9 cellular contexts compared by ENCODE assay signal in genomic region chr12:116384629-116385485, GRCh38.
A peak's percentile ranks its signal among the peaks of the same experiment; 100 is the strongest.
DNase-seq lines count a peak whose midpoint lies in the region; ATAC-seq and TF ChIP-seq lines count a peak whose summit lies in the region.
"Had no signal": no experiment of that assay in that cellular context is flagged by ENCODE, and none has a peak within 500 bp of the region (broad histone marks: within the 10 kb centered on the region; RNA-seq: fewer than 3 reads in every experiment).

No MANE protein-coding gene starts in this region.

- POLR2A ChIA-PET in SK-N-SH (lab: Yijun Ruan, JAX) (no interaction called here), HEK293T (lab: Yijun Ruan, JAX) (no interaction called here)

- 67% methylated on average over 6 of the region's 7 CpGs for WGBS in SK-N-SH (ENCODE audit: low lambda C conversion rate)

- H3K27me3 ChIP-seq in SK-N-SH (ENCODE audit: insufficient read depth): no peaks in the 10 kb centered on the region
- H3K27me3 ChIP-seq in thoracic aorta (replicated peaks; ENCODE audit: insufficient read depth): no peaks in the 10 kb centered on the region

- H3K4me2 ChIP-seq in SK-N-SH: peak overlapping the region; percentile 68

- H3F3A ChIP-seq in SK-N-SH (replicated peaks; ENCODE audit: insufficient read depth): peaks cover 62% of the 10 kb centered on the region

- H3K36me3 ChIP-seq in SK-N-SH (replicated peaks in 1 of 2; ENCODE audit: control insufficient read depth in 1 of 2, insufficient read depth in 2 of 2, low read length in 1 of 2) (peaks cover 0 to 18% of the 10 kb centered on the region in 2 experiments), thoracic aorta (no peaks in the 10 kb centered on the region)
- H3K36me3 ChIP-seq: heart left ventricle had no signal

- peak overlapping the region; percentile 75; the same call in 1 of the 2 replicates for H3K9ac ChIP-seq in SK-N-SH

- H3K4me3 ChIP-seq in SK-N-SH (ENCODE audit: low read depth in 2 of 2, low read length in 1 of 2): peak overlapping the region in 1 of 2 experiments; percentile 15; a peak in 1 of 4 replicates
- H3K4me3 ChIP-seq in choroid plexus epithelial cell (ENCODE audit: low read depth, low read length): no peak overlapping the region
- H3K4me3 ChIP-seq in thoracic aorta: no peak overlapping the region
- H3K4me3 ChIP-seq: heart left ventricle had no signal

- H3K9me3 ChIP-seq in SK-N-SH: no peaks in the 10 kb centered on the region
- H3K9me3 ChIP-seq in thoracic aorta: no peaks in the 10 kb centered on the region
- H3K9me3 ChIP-seq: heart left ventricle had no signal

- no peaks in the 10 kb centered on the region for H4K20me1 ChIP-seq in SK-N-SH (ENCODE audit: insufficient read depth)

- DNase-seq in SK-N-SH: no peak
- DNase-seq in NCI-H510A treated with DMSO at 0.1 percent for 48 hours (lab: John Stamatoyannopoulos, UW): peak; percentile 85
- peak; percentile 43 for DNase-seq in choroid plexus epithelial cell (ENCODE audit: low read depth)
- DNase-seq in thoracic aorta (ENCODE audit: low spot score): no peak
- DNase-seq in C1 segment of cervical spinal cord (lab: John Stamatoyannopoulos, UW): no peak
- no peak for DNase-seq in HEK293T (ENCODE audit: extremely low spot score)

- H2AFZ ChIP-seq in SK-N-SH (ENCODE audit: low read depth): no peak overlapping the region

- no peak for TF ChIP-seq EP300 in SK-N-SH (IDR thresholded peaks at IDR 0.05; ENCODE audit: borderline replicate concordance in 1 of 2, low read depth in 1 of 2, low read length in 1 of 2)

- H3K4me1 ChIP-seq in SK-N-SH (ENCODE audit: control insufficient read depth in 1 of 2, insufficient read depth in 2 of 2, low read depth in 1 of 2, low read length in 1 of 2) (peaks cover 0 to 36% of the 10 kb centered on the region in 2 experiments; a peak in 3 of 4 replicates), thoracic aorta (ENCODE audit: control insufficient read depth in 1 of 2, low read depth in 2 of 2) (peaks cover 25 to 54% of the 10 kb centered on the region in 2 donors)

- no peaks in the 10 kb centered on the region for H3K9me2 ChIP-seq in SK-N-SH

- peaks cover 39% of the 10 kb centered on the region for H3K79me2 ChIP-seq in SK-N-SH (ENCODE audit: insufficient read depth)

- peak overlapping the region in 1 of 2 experiments; percentile 99; a peak in 2 of 4 replicates for H3K27ac ChIP-seq in SK-N-SH (ENCODE audit: low read depth in 2 of 2, low read length in 1 of 2)
- no peak overlapping the region for H3K27ac ChIP-seq in thoracic aorta
- H3K27ac ChIP-seq: heart left ventricle had no signal

- CTCF ChIA-PET in SK-N-SH (lab: Yijun Ruan, JAX) (interaction anchor here (1.3 kb wide), 1 partner anchor 109 kb away, joined by 4 read pairs; no protein-coding TSS in a partner anchor), HEK293T (lab: Yijun Ruan, JAX) (no interaction called here)

- no peak for TF ChIP-seq RAD21 in SK-N-SH (IDR thresholded peaks at IDR 0.05; ENCODE audit: low read length)

- ATAC-seq in SK-N-SH treated with all-trans-retinoic acid at 6 μM for 48 hours (no peak), thoracic aorta (ENCODE audit: insufficient number of reproducible peaks, low FRiP score, low read depth) (peak; percentile 13), GM19023 (IDR thresholded peaks at IDR 0.05; ENCODE audit: unreplicated experiment) (no peak)

- TF ChIP-seq CTCF in SK-N-SH (IDR thresholded peaks at IDR 0.05) (no peak), choroid plexus epithelial cell (conservative IDR thresholded peaks at IDR 0.05; ENCODE audit: low read depth, low read length) (no peak), thoracic aorta (IDR thresholded peaks at IDR 0.05) (no peak)

TF ChIP-seq in SK-N-SH, 30 proteins besides CTCF, POLR2A, EP300 and RAD21 (continues in another document):
- no peak for TF ChIP-seq MAX (IDR thresholded peaks at IDR 0.05; ENCODE audit: low read depth)
- no peak for TF ChIP-seq NFIC (IDR thresholded peaks at IDR 0.05; ENCODE audit: borderline replicate concordance)
- no peak for TF ChIP-seq ZBTB33 (IDR thresholded peaks at IDR 0.05; ENCODE audit: borderline replicate concordance, low read depth)
- no peak for TF ChIP-seq MXI1 (IDR thresholded peaks at IDR 0.05; ENCODE audit: low read depth, low read length)
- no peak for TF ChIP-seq NRF1 (IDR thresholded peaks at IDR 0.05; ENCODE audit: low read depth, low read length)
- TF ChIP-seq SIN3A (IDR thresholded peaks at IDR 0.05; ENCODE audit: borderline replicate concordance, low read depth, low read length): no peak

TF ChIP-seq in SK-N-SH treated with all-trans-retinoic acid at 6 μM for 48 hours, 23 proteins besides CTCF, POLR2A, EP300 and RAD21:
- TF ChIP-seq RARB (CRISPR knock-in tag; IDR thresholded peaks at IDR 0.05) (no peak), SNAI2 (CRISPR knock-in tag; IDR thresholded peaks at IDR 0.05) (no peak), TOX (CRISPR knock-in tag; IDR thresholded peaks at IDR 0.05; ENCODE audit: borderline replicate concordance) (no peak), CSDC2 (CRISPR knock-in tag; IDR thresholded peaks at IDR 0.05) (no peak), ZNF70 (CRISPR knock-in tag; IDR thresholded peaks at IDR 0.05) (no peak)

TF ChIP-seq in HEK293T, 16 proteins besides CTCF, POLR2A, EP300 and RAD21:
- TF ChIP-seq LEF1 (IDR thresholded peaks at IDR 0.05; ENCODE audit: borderline replicate concordance) (no peak), FOXK2 (IDR thresholded peaks at IDR 0.05) (no peak), CTBP1 (IDR thresholded peaks at IDR 0.05; ENCODE audit: borderline replicate concordance) (no peak), TARDBP (IDR thresholded peaks at IDR 0.05) (no peak), HDGF (IDR thresholded peaks at IDR 0.05; ENCODE audit: borderline replicate concordance) (no peak)

Comparison
In these comparisons a context has a peak if more than half of its experiments do, and no peak if none do; other contexts are left out.
1. DNase-seq: peak in NCI-H510A treated with DMSO at 0.1 percent for 48 hours (single experiment) and choroid plexus epithelial cell (single experiment); none in SK-N-SH (single experiment), thoracic aorta (single experiment), C1 segment of cervical spinal cord (0 of 14) and HEK293T (single experiment).